ENCODE assay signal across 8 cellular contexts in genomic region chr2:112432390-112432734, GRCh38. TPM values are rescaled to one million over a fixed set of nuclear protein-coding genes. Genes with fewer than 3 reads are reported as not detected.
A peak's percentile ranks its signal among the peaks of the same experiment; 100 is the strongest.
DNase-seq lines count a peak whose midpoint lies in the region; ATAC-seq, FAIRE-seq and TF ChIP-seq lines count a peak whose summit lies in the region.
"Not testable (repeated sequence)": the region's sequence is repeated elsewhere in the genome, so short reads cannot be mapped to it uniquely, and the experiment has no call there.

No MANE protein-coding gene starts in this region.

- peak overlapping the region; percentile 80 for H3K4me3 Mint-ChIP-seq in activated CD8-positive, alpha-beta T cell treated with anti-CD3 and anti-CD28 coated beads, Interleukin-2, amount 10 ng/mL, durations not matched to agents 7 days and 5 days

- H3K27me3 ChIP-seq in BLaER1 treated with 17β-estradiol and CSF1 and Interleukin-3, amounts not matched to agents 10 nM and 100 nM, result peaks cover 17 to 43% (median 36%) of the 10 kb centered on the region in 11 experiments
- H3K27me3 ChIP-seq in HUES64 (ENCODE audit: insufficient read depth, low read length); body of pancreas; fibroblast of lung (ENCODE audit: control insufficient read depth, insufficient read depth, low read length); liver (ENCODE audit: control insufficient read depth in 4 of 4, insufficient read depth in 4 of 4, low read length in 3 of 4); pancreas; testis: not testable (repeated sequence)

- not testable (repeated sequence) for TF ChIP-seq RAD21 in liver (IDR thresholded peaks at IDR 0.05)

- POLR2A ChIA-PET in activated CD8-positive, alpha-beta T cell treated with anti-CD3 and anti-CD28 coated beads, Interleukin-2, amount 10 ng/mL, durations not matched to agents 7 days and 5 days (lab: Charles Lee), result not testable (repeated sequence)

- not testable (repeated sequence) for TF ChIP-seq POLR2A in body of pancreas (IDR thresholded peaks at IDR 0.05); testis (IDR thresholded peaks at IDR 0.05)

- not testable (repeated sequence) for H4K20me1 ChIP-seq in BLaER1 treated with 17β-estradiol and CSF1 and Interleukin-3, amounts not matched to agents 10 nM and 100 nM; fibroblast of lung (ENCODE audit: control insufficient read depth, extremely low read depth, insufficient read depth, low read length)

- intact Hi-C loops in body of pancreas (cut with DNase I); pancreas (cut with DNase I): not testable (repeated sequence)
- intact Hi-C loops in testis (cut with DNase I; ENCODE audit: low total_unique reads), result loop anchor here (10.0 kb wide), 1 partner anchor 168 kb away; no protein-coding TSS in a partner anchor

- H3K27ac Mint-ChIP-seq in activated CD8-positive, alpha-beta T cell treated with anti-CD3 and anti-CD28 coated beads, Interleukin-2, amount 10 ng/mL, durations not matched to agents 7 days and 5 days, result peak overlapping the region; percentile 81

- H3K4me3 ChIP-seq in BLaER1 treated with 17β-estradiol and CSF1 and Interleukin-3, amounts not matched to agents 10 nM and 100 nM, result peak overlapping the region; percentile 47 to 69 (median 56)
- H3K4me3 ChIP-seq in HUES64 (ENCODE audit: low read length) (peak overlapping the region; percentile 54), body of pancreas (peak overlapping the region; percentile 2 to 20), fibroblast of lung (replicated peaks in 1 of 4; ENCODE audit: control extremely low read depth in 1 of 4, insufficient read depth in 1 of 4, low read depth in 3 of 4, low read length in 4 of 4) (peak overlapping the region in 3 of 4 experiments; percentile 29 to 50 (median 29)), liver (ENCODE audit: low read depth in 1 of 3, low read length in 3 of 3) (peak overlapping the region in 2 of 3 donors; percentile 30 to 53), pancreas (peak overlapping the region in 3 of 4 donors; percentile 22 to 58 (median 57)), testis (peak overlapping the region; percentile 57 to 62)

- H3K9me3 ChIP-seq in BLaER1 treated with 17β-estradiol and CSF1 and Interleukin-3, amounts not matched to agents 10 nM and 100 nM (replicated peaks in 1 of 11); HUES64 (ENCODE audit: insufficient read depth, low read depth, low read length); body of pancreas; fibroblast of lung (ENCODE audit: control insufficient read depth, insufficient read depth, low read depth, low read length); liver (ENCODE audit: control insufficient read depth in 4 of 4, low read length in 3 of 4); pancreas; testis: not testable (repeated sequence)

- not testable (repeated sequence) for H3K36me3 ChIP-seq in BLaER1 treated with 17β-estradiol and CSF1 and Interleukin-3, amounts not matched to agents 10 nM and 100 nM; HUES64 (ENCODE audit: insufficient read depth, low read length); body of pancreas (replicated peaks in 1 of 2; ENCODE audit: insufficient read depth in 1 of 2, low read depth in 2 of 2); fibroblast of lung (ENCODE audit: control insufficient read depth, insufficient read depth, low read length); liver (ENCODE audit: control insufficient read depth in 4 of 4, insufficient read depth in 3 of 4, low read depth in 1 of 4, low read length in 3 of 4); pancreas; testis (ENCODE audit: low read depth, missing control alignments)

- not testable (repeated sequence) for FAIRE-seq in pancreas (lab: Jason Lieb, UNC)

- CTCF ChIA-PET in activated CD8-positive, alpha-beta T cell treated with anti-CD3 and anti-CD28 coated beads, Interleukin-2, amount 10 ng/mL, durations not matched to agents 7 days and 5 days (lab: Charles Lee), result interaction anchor here (1.6 kb wide), 1 partner anchor 311 kb away, joined by 5 read pairs; no protein-coding TSS in a partner anchor

- H3K4me1 ChIP-seq in BLaER1 treated with 17β-estradiol and CSF1 and Interleukin-3, amounts not matched to agents 10 nM and 100 nM; HUES64 (ENCODE audit: insufficient read depth, low read length); fibroblast of lung (ENCODE audit: control insufficient read depth, extremely low read depth, insufficient read depth, low read length); liver (ENCODE audit: control insufficient read depth in 4 of 4, insufficient read depth in 4 of 4, low read length in 3 of 4); pancreas; testis: not testable (repeated sequence)
- H3K4me1 ChIP-seq in body of pancreas, result peaks cover 11% of the 10 kb centered on the region

- H3K27me3 Mint-ChIP-seq in activated CD8-positive, alpha-beta T cell treated with anti-CD3 and anti-CD28 coated beads, Interleukin-2, amount 10 ng/mL, durations not matched to agents 7 days and 5 days (ENCODE audit: low read depth), result not testable (repeated sequence)

- not testable (repeated sequence) for H3K9me3 Mint-ChIP-seq in activated CD8-positive, alpha-beta T cell treated with anti-CD3 and anti-CD28 coated beads, Interleukin-2, amount 10 ng/mL, durations not matched to agents 7 days and 5 days (ENCODE audit: insufficient read depth)

- H3K27ac ChIP-seq in BLaER1 treated with 17β-estradiol and CSF1 and Interleukin-3, amounts not matched to agents 10 nM and 100 nM, result peak overlapping the region in 1 of 11 experiments; percentile 60; a peak in 1 of 22 replicates
- H3K27ac ChIP-seq in HUES64 (ENCODE audit: low read depth, low read length); fibroblast of lung (ENCODE audit: insufficient read depth, low read length); liver (ENCODE audit: low read depth in 1 of 2, low read length in 2 of 2): not testable (repeated sequence)
- H3K27ac ChIP-seq in body of pancreas, result peak overlapping the region in 3 of 4 donors; percentile 35 to 84 (median 81)
- H3K27ac ChIP-seq in pancreas, result peak overlapping the region in 1 of 4 donors; percentile 81
- H3K27ac ChIP-seq in testis, result peak overlapping the region; percentile 63 to 87

- H3K4me2 ChIP-seq in BLaER1 treated with 17β-estradiol and CSF1 and Interleukin-3, amounts not matched to agents 10 nM and 100 nM, result peak overlapping the region; percentile 41 to 71 (median 57); a peak in 20 of 22 replicates
- H3K4me2 ChIP-seq in fibroblast of lung (ENCODE audit: extremely low read depth, insufficient read depth, low read length), result peak overlapping the region; percentile 44

- WGBS in HUES64, result 6% methylated on average over 21 of the region's 22 CpGs
- 8 to 43% methylated on average over 8 to 22 of the region's 22 CpGs for WGBS in body of pancreas, 2 donors
- 27% methylated on average over 22 of the region's 22 CpGs for WGBS in liver
- WGBS in pancreas, 2 donors, result 44 to 98% methylated on average over 15 to 22 of the region's 22 CpGs
- WGBS in testis, 2 donors, result 25 to 37% methylated on average over 9 to 21 of the region's 22 CpGs

- H3K9ac ChIP-seq in BLaER1 treated with 17β-estradiol and CSF1 and Interleukin-3, amounts not matched to agents 10 nM and 100 nM, result peak overlapping the region in 9 of 11 experiments; percentile 43 to 72 (median 64); a peak in 15 of 22 replicates
- H3K9ac ChIP-seq in HUES64 (ENCODE audit: low read depth, low read length), result 0 out of 2 replicates have a peak overlapping the region, but pooled peaks have one; percentile 36
- not testable (repeated sequence) for H3K9ac ChIP-seq in fibroblast of lung (ENCODE audit: insufficient read depth, low read length); liver (ENCODE audit: low read depth in 1 of 2, low read length in 2 of 2)

- H3K79me2 ChIP-seq in fibroblast of lung (ENCODE audit: control insufficient read depth, insufficient read depth, low read length), result not testable (repeated sequence)

- peaks cover 18% of the 10 kb centered on the region for H3K4me1 Mint-ChIP-seq in activated CD8-positive, alpha-beta T cell treated with anti-CD3 and anti-CD28 coated beads, Interleukin-2, amount 10 ng/mL, durations not matched to agents 7 days and 5 days (ENCODE audit: low read depth)

- not testable (repeated sequence) for H2AFZ ChIP-seq in fibroblast of lung (ENCODE audit: low read length)

- not testable (repeated sequence) for TF ChIP-seq CTCF in body of pancreas (IDR thresholded peaks at IDR 0.05); fibroblast of lung (conservative IDR thresholded peaks at IDR 0.05 in 1 of 2, IDR thresholded peaks at IDR 0.05 in 1 of 2; ENCODE audit: low read depth in 1 of 2, low read length in 2 of 2); liver (IDR thresholded peaks at IDR 0.05; ENCODE audit: low read depth, low read length, missing input control); pancreas (IDR thresholded peaks at IDR 0.05); testis (IDR thresholded peaks at IDR 0.05)

- not testable (repeated sequence) for H3K36me3 Mint-ChIP-seq in activated CD8-positive, alpha-beta T cell treated with anti-CD3 and anti-CD28 coated beads, Interleukin-2, amount 10 ng/mL, durations not matched to agents 7 days and 5 days (ENCODE audit: low read depth)

- ATAC-seq in activated CD8-positive, alpha-beta T cell treated with anti-CD3 and anti-CD28 coated beads, Interleukin-2, amount 10 ng/mL, durations not matched to agents 7 days and 5 days; body of pancreas; pancreas: not testable (repeated sequence)

- not testable (repeated sequence) for DNase-seq in activated CD8-positive, alpha-beta T cell treated with anti-CD3 and anti-CD28 coated beads, Interleukin-2, amount 10 ng/mL, durations not matched to agents 7 days and 5 days; body of pancreas; pancreas; testis
- DNase-seq in fibroblast of lung (ENCODE audit: low read depth in 2 of 2), result peak in 1 of 2 donors; percentile 5

RNA-seq across cellular contexts. Expression of gene RGPD8, which starts 1.1 kb away (rescaled TPM):
- 5.1 TPM for polyA plus RNA-seq in HUES64 (2013, experiment 1 of 2)
- 5.1 TPM for polyA plus RNA-seq in HUES64 (2013, experiment 2 of 2)
- 1 to 10 TPM; 6.4 to 7.8 TPM for total RNA-seq in activated CD8-positive, alpha-beta T cell treated with anti-CD3 and anti-CD28 coated beads, Interleukin-2, amount 10 ng/mL, durations not matched to agents 7 days and 5 days
- total RNA-seq in body of pancreas, result 10 to 100 TPM; 19.7 to 22.7 TPM
- total RNA-seq in fibroblast of lung, result 9.5 and 13.4 TPM in 2 replicates
- polyA plus RNA-seq in fibroblast of lung, result 2.6 and 3.3 TPM in 2 replicates
- 1.2 and 1.6 TPM in 2 replicates for polyA plus RNA-seq in fibroblast of lung (2012)
- polyA minus RNA-seq in fibroblast of lung (ENCODE audit: low replicate concordance), result not detected in 2 replicates
- 10 to 100 TPM in 1 of 2 donors, 1 to 10 TPM in 1; 7.2 to 20.6 TPM for total RNA-seq in liver
- 1 to 10 TPM; 1.5 to 1.7 TPM for polyA plus RNA-seq in liver
- 10 to 100 TPM in 3 of 6 donors, 1 to 10 TPM in 3; 3.5 to 15.4 (median 11.2) TPM for total RNA-seq in pancreas
- polyA plus RNA-seq in pancreas, result 1 to 10 TPM in 1 of 2 donors, under 1 TPM in 1; 0.99 to 1.4 TPM
- total RNA-seq in testis, result 10 to 100 TPM; 33.0 to 57.2 TPM
- 28.0 TPM for polyA plus RNA-seq in testis (ENCODE audit: insufficient read depth, low read depth, low replicate concordance)

RNA-seq across cellular contexts. Expression of gene TTL, which starts 49.6 kb away (rescaled TPM):
- polyA plus RNA-seq in HUES64 (2013, experiment 1 of 2), result 39.1 TPM
- 41.4 TPM for polyA plus RNA-seq in HUES64 (2013, experiment 2 of 2)
- total RNA-seq in activated CD8-positive, alpha-beta T cell treated with anti-CD3 and anti-CD28 coated beads, Interleukin-2, amount 10 ng/mL, durations not matched to agents 7 days and 5 days, result 10 to 100 TPM; 36.0 to 37.6 TPM
- total RNA-seq in body of pancreas (10 to 100 TPM in 1 of 2 donors, 1 to 10 TPM in 1; 7.8 to 18.1 TPM), fibroblast of lung (24.7 and 28.2 TPM in 2 replicates), liver (1 to 10 TPM; 7.2 to 9.5 TPM), pancreas (10 to 100 TPM in 2 of 6 donors, 1 to 10 TPM in 4; 7.0 to 16.8 (median 8.3) TPM), testis (10 to 100 TPM; 11.4 to 14.3 TPM)
- polyA plus RNA-seq in fibroblast of lung (30.9 and 41.2 TPM in 2 replicates), liver (1 to 10 TPM; 3.6 to 7.0 TPM), pancreas (1 to 10 TPM; 6.6 to 7.4 TPM), testis (ENCODE audit: insufficient read depth, low read depth, low replicate concordance) (12.2 TPM)
- polyA plus RNA-seq in fibroblast of lung (2012), result 30.3 and 36.0 TPM in 2 replicates
- 28.8 and 69.5 TPM in 2 replicates for polyA minus RNA-seq in fibroblast of lung (ENCODE audit: low replicate concordance)
